In genomic region chr4:169010125-169011023, GRCh38 we compare ENCODE assay signal across 8 cellular contexts. TPM values are rescaled to one million over a fixed set of nuclear protein-coding genes. Genes with fewer than 3 reads are reported as not detected.
DNase-seq lines count a peak whose midpoint lies in the region; ATAC-seq and TF ChIP-seq lines count a peak whose summit lies in the region.

CBR4 (minus strand) TSS chr4:169010255; CDS start chr4:169010089, 166 bp downstream.

- peaks cover 17% of the 10 kb centered on the region for H3K36me3 Mint-ChIP-seq in Caco-2 (ENCODE audit: insufficient read depth, unreplicated experiment)
- no peaks in the 10 kb centered on the region for H3K36me3 Mint-ChIP-seq in endodermal cell (ENCODE audit: low read depth)

- DNase-seq in Caco-2 (peak; percentile 94 to 97), HUDEP-2 (lab: John Stamatoyannopoulos, UW; ENCODE audit: unreplicated experiment in 76 of 76) (peak; percentile 47 to 97 (median 92)), NT2/D1 (ENCODE audit: low read depth, low spot score) (peak; percentile 95), endodermal cell (peak; percentile 99), mesenteric fat pad (ENCODE audit: low spot score) (peak; percentile 99)
- peak; percentile 90 for DNase-seq in activated CD8-positive, alpha-beta memory T cell treated with anti-CD3 and anti-CD28 coated beads, Interleukin-2, amount 50 U/mL, for 1 hour (ENCODE audit: extremely low read depth)
- peak; percentile 90 to 94 for DNase-seq in stimulated activated CD8-positive, alpha-beta memory T cell treated with anti-CD3 and anti-CD28 coated beads, Interleukin-15, amount 100 ng/mL, for 4 hours (ENCODE audit: low read depth in 2 of 2)

- POLR2A ChIA-PET in Caco-2 (lab: Charles Lee): interaction anchor here (0.6 to 1.6 kb wide), 25 partner anchors 9 to 1082 kb away, joined by 3 to 28 read pairs (median 4); no protein-coding TSS in a partner anchor

- H3K9me3 ChIP-seq in Caco-2 (no peaks in the 10 kb centered on the region), NT2/D1 (ENCODE audit: insufficient read depth, low read length) (no peaks in the 10 kb centered on the region), endodermal cell (ENCODE audit: control insufficient read depth, low read length) (no peaks in the 10 kb centered on the region)

- CTCF ChIA-PET in Caco-2 (lab: Charles Lee): interaction anchor here (0.5 to 1.5 kb wide), 25 partner anchors 9 to 610 kb away, joined by 3 to 9 read pairs (median 3); no protein-coding TSS in a partner anchor

- BruUV-seq in Caco-2 (replicated peaks; lab: Mats Ljungman, UMichigan): TSS peak; percentile 80

- H3K4me3 ChIP-seq in Caco-2 (ENCODE audit: low read depth, low read length) (peak within 1 kb of the TSS; percentile 65), NT2/D1 (ENCODE audit: insufficient read length, low read depth) (peak within 1 kb of the TSS; percentile 75), endodermal cell (ENCODE audit: low read length) (peak within 1 kb of the TSS; percentile 94)

- H3K4me3 Mint-ChIP-seq in Caco-2 (ENCODE audit: unreplicated experiment) (peak within 1 kb of the TSS; percentile 91), endodermal cell (peak within 1 kb of the TSS; percentile 85)

- H3K27me3 Mint-ChIP-seq in Caco-2 (ENCODE audit: insufficient read depth, unreplicated experiment) (no peaks in the 10 kb centered on the region), endodermal cell (ENCODE audit: insufficient read depth) (peaks cover 5% of the 10 kb centered on the region)

- intact Hi-C loops in Caco-2 (cut with micrococcal nuclease; ENCODE audit: unreplicated experiment): loop anchor here (1.0 to 2.0 kb wide), 2 partner anchors 60 to 258 kb away; no protein-coding TSS in a partner anchor

- H3K9me3 Mint-ChIP-seq in Caco-2 (ENCODE audit: unreplicated experiment): no peaks in the 10 kb centered on the region
- no peaks in the 10 kb centered on the region for H3K9me3 Mint-ChIP-seq in endodermal cell

- H3K27ac Mint-ChIP-seq in Caco-2 (ENCODE audit: unreplicated experiment) (peak within 1 kb of the TSS; percentile 97), endodermal cell (peak within 1 kb of the TSS; percentile 97)

- peak; percentile 97 for ATAC-seq in GM21367 (IDR thresholded peaks at IDR 0.05; ENCODE audit: unreplicated experiment)

- H3K4me1 ChIP-seq in Caco-2 (peaks cover 28% of the 10 kb centered on the region), NT2/D1 (ENCODE audit: insufficient read depth, insufficient read length) (no peaks in the 10 kb centered on the region), endodermal cell (ENCODE audit: control insufficient read depth, insufficient read depth, low read length) (peaks cover 7% of the 10 kb centered on the region)

- H3K36me3 ChIP-seq in Caco-2 (ENCODE audit: control insufficient read depth, insufficient read depth, low read length) (no peaks in the 10 kb centered on the region), NT2/D1 (ENCODE audit: insufficient read depth, insufficient read length, low read length) (peaks cover 9% of the 10 kb centered on the region), endodermal cell (ENCODE audit: control insufficient read depth, insufficient read depth, low read length) (no peaks in the 10 kb centered on the region)

- no peaks in the 10 kb centered on the region for H3K27me3 ChIP-seq in Caco-2 (replicated peaks; ENCODE audit: control insufficient read depth, insufficient read depth, low read length)
- H3K27me3 ChIP-seq in NT2/D1 (ENCODE audit: insufficient read depth, insufficient read length): no peaks in the 10 kb centered on the region
- no peaks in the 10 kb centered on the region for H3K27me3 ChIP-seq in endodermal cell (ENCODE audit: control insufficient read depth, insufficient read depth, low read length, poor library complexity, severe bottlenecking)

- H3K4me1 Mint-ChIP-seq in Caco-2 (ENCODE audit: low read depth, unreplicated experiment): peaks cover 16% of the 10 kb centered on the region
- peaks cover 48% of the 10 kb centered on the region for H3K4me1 Mint-ChIP-seq in endodermal cell

- H3K9ac ChIP-seq in NT2/D1 (ENCODE audit: insufficient read length, low read depth): peak within 1 kb of the TSS; percentile 90
- H3K9ac ChIP-seq in endodermal cell (ENCODE audit: extremely low read depth, low read length, poor library complexity, severe bottlenecking): peak within 1 kb of the TSS; percentile 92

- H3K27ac ChIP-seq in endodermal cell (ENCODE audit: low read depth, low read length): peak within 1 kb of the TSS; percentile 85

- TF ChIP-seq CTCF in Caco-2 (IDR thresholded peaks at IDR 0.05; ENCODE audit: insufficient read depth in 1 of 2, low read depth in 1 of 2, low read length in 1 of 2, severe bottlenecking in 1 of 2, unreplicated experiment in 1 of 2) (peak; percentile 23 to 41), endodermal cell (conservative IDR thresholded peaks at IDR 0.05) (peak; percentile 66)

- WGBS in endodermal cell (ENCODE audit: insufficient coverage in 1 of 2, insufficient read length in 1 of 2), 2 experiments: 2 to 4% methylated on average over 24 to 54 of the region's 54 CpGs

RNA-seq across cellular contexts. Expression of gene CBR4, which starts in this region (rescaled TPM):
- total RNA-seq in Caco-2 (2022): 21.4 and 22.5 TPM in 2 replicates
- total RNA-seq in endodermal cell: 10 to 100 TPM; 39.0 to 55.6 TPM
- polyA plus RNA-seq in endodermal cell (2013, experiment 1 of 2): 26.1 TPM
- 25.4 TPM for polyA plus RNA-seq in endodermal cell (2013, experiment 2 of 2)
- 14.7 TPM for total RNA-seq in mesenteric fat pad

Comparison
In these comparisons a context has a peak if more than half of its experiments do, and no peak if none do; other contexts are left out.
1. Peak in every context shown above with its lines: DNase-seq, ATAC-seq, H3K4me3 ChIP-seq and H3K27ac ChIP-seq.